ENCODE assay signal across 11 cellular contexts in the genomic region with DNA sequence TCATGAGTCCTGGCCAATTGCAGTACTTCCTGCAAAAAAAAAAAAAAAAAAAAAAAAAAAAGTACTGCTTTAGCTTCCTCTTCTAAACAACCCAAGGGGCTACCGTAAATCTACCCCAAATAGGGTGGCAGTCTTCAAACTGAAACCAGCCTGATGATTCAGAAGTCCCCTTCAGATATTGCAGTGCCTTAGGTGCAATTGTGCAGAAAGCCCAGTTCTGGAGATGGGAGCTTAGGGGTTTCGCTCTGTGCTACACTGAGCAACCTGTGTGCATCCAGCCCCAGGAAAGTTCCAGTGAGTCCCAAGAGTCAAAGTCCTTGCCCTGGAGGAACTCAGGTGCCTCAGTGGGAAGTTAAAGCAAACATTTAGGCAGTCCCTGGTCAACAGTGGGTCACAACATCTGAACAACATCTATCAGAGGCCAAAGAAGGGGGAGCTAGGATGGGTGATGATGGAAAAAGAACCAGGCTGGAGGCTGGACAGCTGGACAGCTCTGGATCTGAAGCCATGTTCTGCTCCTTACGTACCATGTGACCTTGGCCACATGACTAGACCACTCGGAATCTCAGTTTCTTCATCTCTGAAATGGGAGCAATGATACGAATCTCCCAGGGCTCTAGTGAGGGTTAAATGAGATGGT. TPM values are rescaled to one million over a fixed set of nuclear protein-coding genes. Genes with fewer than 3 reads are reported as not detected.
DNase-seq lines count a peak whose midpoint lies in the region; ATAC-seq and TF ChIP-seq lines count a peak whose summit lies in the region.
"Had no signal": no experiment of that assay in that cellular context is flagged by ENCODE, and none has a peak within 500 bp of the region (broad histone marks: within the 10 kb centered on the region; RNA-seq: fewer than 3 reads in every experiment).

No MANE protein-coding gene starts in this region.

- H2AFZ ChIP-seq in mammary epithelial cell (ENCODE audit: low read depth, low read length) (no peak overlapping the region), Karpas-422 (ENCODE audit: low read length) (no peak overlapping the region)

- 94% methylated on average over 5 of the region's 5 CpGs for WGBS in mammary epithelial cell (ENCODE audit: low coverage, missing lambda C conversion rate)
- WGBS in transverse colon (ENCODE audit: low coverage in 1 of 2), 2 donors: 78 to 100% methylated on average over 2 to 5 of the region's 5 CpGs

- H3K9me2 ChIP-seq in Karpas-422 (replicated peaks; ENCODE audit: insufficient read depth, low read length): no peaks in the 10 kb centered on the region

- dilution Hi-C loops in mammary epithelial cell (cut with HindIII; ENCODE audit: low sequenced_read_pairs): no loop called here

- H3K36me3 ChIP-seq in breast epithelium (no peaks in the 10 kb centered on the region), mammary epithelial cell (ENCODE audit: insufficient read depth, low read length) (no peaks in the 10 kb centered on the region), Karpas-422 (ENCODE audit: insufficient read depth, low read length) (no peaks in the 10 kb centered on the region), transverse colon (no peaks in the 10 kb centered on the region), H7 (replicated peaks; ENCODE audit: control insufficient read depth, insufficient read depth, low read length) (no peaks in the 10 kb centered on the region)

- H3K9me3 ChIP-seq in breast epithelium (no peaks in the 10 kb centered on the region), mammary epithelial cell (replicated peaks; ENCODE audit: insufficient read depth, low read length) (no peaks in the 10 kb centered on the region), Karpas-422 (ENCODE audit: low read length) (no peaks in the 10 kb centered on the region), transverse colon (no peaks in the 10 kb centered on the region)

- no peaks in the 10 kb centered on the region for H3K9me3 Mint-ChIP-seq in activated naive CD8-positive, alpha-beta T cell treated with anti-CD3 and anti-CD28 coated beads, Interleukin-2, amount 50 U/mL, for 24 hours

- CTCF ChIA-PET in mammary epithelial cell (lab: Charles Lee; ENCODE audit: low non-redundant PET): no interaction called here

- H3K4me3 ChIP-seq in breast epithelium: no peak overlapping the region
- no peak overlapping the region for H3K4me3 ChIP-seq in mammary epithelial cell (replicated peaks in 1 of 3; ENCODE audit: insufficient read depth in 1 of 3, low read depth in 2 of 3, low read length in 3 of 3)
- H3K4me3 ChIP-seq in Karpas-422 (ENCODE audit: low read length): peak overlapping the region; percentile 15; the same call in 1 of the 2 replicates
- H3K4me3 ChIP-seq in transverse colon: no peak overlapping the region
- H3K4me3 ChIP-seq in H7 (ENCODE audit: insufficient read depth, low read depth, low read length): no peak overlapping the region

- intact Hi-C loops in breast epithelium (cut with DNase I; ENCODE audit: low total_unique reads) (no loop called here), mammary epithelial cell (cut with micrococcal nuclease) (no loop called here), transverse colon (cut with DNase I; ENCODE audit: low total_unique reads) (no loop called here)

- H3K27ac ChIP-seq in breast epithelium: peak overlapping the region; percentile 74 to 80
- no peak overlapping the region for H3K27ac ChIP-seq in mammary epithelial cell (ENCODE audit: insufficient read depth, low read depth, low read length)
- peak overlapping the region; percentile 78 for H3K27ac ChIP-seq in Karpas-422 (ENCODE audit: low read length)
- peak overlapping the region in 3 of 4 donors; percentile 40 to 72 (median 45) for H3K27ac ChIP-seq in transverse colon

- peaks cover 64% of the 10 kb centered on the region for H3K4me1 Mint-ChIP-seq in activated naive CD8-positive, alpha-beta T cell treated with anti-CD3 and anti-CD28 coated beads, Interleukin-2, amount 50 U/mL, for 24 hours

- TF ChIP-seq CTCF in breast epithelium (IDR thresholded peaks at IDR 0.05): no peak
- TF ChIP-seq CTCF in mammary epithelial cell (conservative IDR thresholded peaks at IDR 0.05 in 1 of 2, IDR thresholded peaks at IDR 0.05 in 1 of 2; ENCODE audit: extremely low read depth in 1 of 2, insufficient read depth in 1 of 2, low read depth in 1 of 2, low read length in 2 of 2): no peak
- TF ChIP-seq CTCF in transverse colon (IDR thresholded peaks at IDR 0.05): no peak

- DNase-seq in breast epithelium (ENCODE audit: low spot score in 2 of 2) (no peak), mammary epithelial cell (no peak), Karpas-422 (peak; percentile 88), transverse colon (no peak), H7 (no peak), kidney tubule cell (ENCODE audit: low spot score) (no peak), OCI-M2 (lab: John Stamatoyannopoulos, UW; ENCODE audit: unreplicated experiment) (no peak)
- peak; percentile 32 for DNase-seq in activated naive CD8-positive, alpha-beta T cell treated with anti-CD3 and anti-CD28 coated beads, Interleukin-2, amount 50 U/mL, for 24 hours
- DNase-seq: NCI-H510A treated with DMSO at 0.1 percent for 48 hours had no signal

- peak overlapping the region; percentile 43 for H3K4me3 Mint-ChIP-seq in activated naive CD8-positive, alpha-beta T cell treated with anti-CD3 and anti-CD28 coated beads, Interleukin-2, amount 50 U/mL, for 24 hours

- H3K79me2 ChIP-seq in mammary epithelial cell (ENCODE audit: insufficient read depth, low read length) (no peaks in the 10 kb centered on the region), Karpas-422 (ENCODE audit: low read length) (no peaks in the 10 kb centered on the region)

- in situ Hi-C loops in mammary epithelial cell (cut with MboI; ENCODE audit: low sequenced_read_pairs in 2 of 2) (no loop called here), transverse colon (cut with MboI; ENCODE audit: low pct_ligation_motif_present in 1 of 4, low pct_unique_long_range_greater_than_20kb in 1 of 4, low sequenced_read_pairs in 3 of 4) (loop anchor here in 1 of 4 donors (25.0 kb wide), 1 partner anchor 108 kb away; no protein-coding TSS in a partner anchor)

- H3K27me3 ChIP-seq in breast epithelium (no peaks in the 10 kb centered on the region), mammary epithelial cell (ENCODE audit: insufficient read depth, low read length) (no peaks in the 10 kb centered on the region), Karpas-422 (ENCODE audit: low read length) (no peaks in the 10 kb centered on the region), transverse colon (no peaks in the 10 kb centered on the region), H7 (ENCODE audit: control insufficient read depth, insufficient read depth, low read length) (no peaks in the 10 kb centered on the region; the same call in 1 of the 2 replicates)

- H3K9ac ChIP-seq in mammary epithelial cell (ENCODE audit: insufficient read depth, low read length): no peak overlapping the region
- H3K9ac ChIP-seq in Karpas-422 (ENCODE audit: low read length): peak overlapping the region; percentile 48

- BruUV-seq in mammary epithelial cell (replicated peaks; lab: Mats Ljungman, UMichigan): no TSS peak

- no peak for TF ChIP-seq EP300 in transverse colon (IDR thresholded peaks at IDR 0.05; ENCODE audit: low read depth)

- H3K4me1 ChIP-seq in breast epithelium: peaks cover 3 to 5% of the 10 kb centered on the region in 2 donors
- peaks cover 18% of the 10 kb centered on the region for H3K4me1 ChIP-seq in mammary epithelial cell (ENCODE audit: insufficient read depth, low read length)
- H3K4me1 ChIP-seq in Karpas-422 (ENCODE audit: low read length): peaks cover 73% of the 10 kb centered on the region
- peaks cover 0 to 25% (median 19%) of the 10 kb centered on the region in 4 donors for H3K4me1 ChIP-seq in transverse colon

- H3K27ac Mint-ChIP-seq in activated naive CD8-positive, alpha-beta T cell treated with anti-CD3 and anti-CD28 coated beads, Interleukin-2, amount 50 U/mL, for 24 hours: peak overlapping the region; percentile 89

- H4K20me1 ChIP-seq in mammary epithelial cell (ENCODE audit: insufficient read depth, low read length): no peaks in the 10 kb centered on the region
- H4K20me1 ChIP-seq in Karpas-422 (ENCODE audit: insufficient read depth, low read depth, low read length): no peaks in the 10 kb centered on the region

- TF ChIP-seq POLR2A in breast epithelium (IDR thresholded peaks at IDR 0.05) (no peak), transverse colon (IDR thresholded peaks at IDR 0.05) (no peak)

- ATAC-seq in activated naive CD8-positive, alpha-beta T cell treated with anti-CD3 and anti-CD28 coated beads, Interleukin-2, amount 50 U/mL, for 24 hours: peak; percentile 73

- no peak overlapping the region for H3K4me2 ChIP-seq in mammary epithelial cell (ENCODE audit: insufficient read depth, low read depth, low read length)
- peak overlapping the region; percentile 70 for H3K4me2 ChIP-seq in Karpas-422 (ENCODE audit: low read depth, low read length, poor library complexity, severe bottlenecking)

- peaks cover 34% of the 10 kb centered on the region for H3K27me3 Mint-ChIP-seq in activated naive CD8-positive, alpha-beta T cell treated with anti-CD3 and anti-CD28 coated beads, Interleukin-2, amount 50 U/mL, for 24 hours

- no peaks in the 10 kb centered on the region for H3K36me3 Mint-ChIP-seq in activated naive CD8-positive, alpha-beta T cell treated with anti-CD3 and anti-CD28 coated beads, Interleukin-2, amount 50 U/mL, for 24 hours (ENCODE audit: low read depth)

RNA-seq across cellular contexts. Expression of a gene that starts 6.7 kb away (rescaled TPM):
- total RNA-seq in breast epithelium (10 to 100 TPM in 2 of 3 donors, 1 to 10 TPM in 1; 5.6 to 14.6 (median 11.1) TPM), mammary epithelial cell (under 1 TPM; 0.17 to 0.35 TPM), transverse colon (10 to 100 TPM in 2 of 4 donors, 1 to 10 TPM in 2; 1.2 to 26.9 (median 13.9) TPM)
- 0.05 TPM for polyA plus RNA-seq in mammary epithelial cell
- not detected for polyA minus RNA-seq in mammary epithelial cell
- total RNA-seq in Karpas-422 (2014; rRNA removed; shearing (Covaris generic); ENCODE audit: low replicate concordance): 66.2 and 96.5 TPM in 2 replicates
- total RNA-seq in H7 (2014; rRNA removed; shearing (Covaris generic)): not detected in 2 replicates
- polyA plus RNA-seq: BJ had no signal

RNA-seq across cellular contexts. Expression of a gene that starts 51.7 kb away (rescaled TPM):
- 1 to 10 TPM in 1 of 3 donors, under 1 TPM in 1, not detected in 1; under 0.01 to 1.3 TPM for total RNA-seq in breast epithelium
- not detected for total RNA-seq in mammary epithelial cell
- polyA plus RNA-seq in mammary epithelial cell: not detected
- not detected for polyA minus RNA-seq in mammary epithelial cell
- not detected in 2 replicates for total RNA-seq in Karpas-422 (2014; rRNA removed; shearing (Covaris generic); ENCODE audit: low replicate concordance)
- total RNA-seq in transverse colon: under 1 TPM in 2 of 4 donors, not detected in 2; 0.14 to 0.16 TPM
- total RNA-seq in H7 (2014; rRNA removed; shearing (Covaris generic)): 0.26 and 0.55 TPM in 2 replicates
- total RNA-seq: left lobe of liver had no signal
- polyA plus RNA-seq: BJ had no signal

Comparison
In these comparisons a context has a peak if more than half of its experiments do, and no peak if none do; other contexts are left out.
1. DNase-seq: peak in Karpas-422 (single experiment) and activated naive CD8-positive, alpha-beta T cell treated with anti-CD3 and anti-CD28 coated beads, Interleukin-2, amount 50 U/mL, for 24 hours (single experiment); none in breast epithelium (0 of 2), mammary epithelial cell (single experiment), transverse colon (single experiment), H7 (single experiment), kidney tubule cell (single experiment) and OCI-M2 (single experiment).